Comparison of ENCODE assay signal across 16 cellular contexts in genomic region chr13:107873908-107874307, GRCh38.
DNase-seq lines count a peak whose midpoint lies in the region; ATAC-seq and TF ChIP-seq lines count a peak whose summit lies in the region.
"Had no signal": no experiment of that assay in that cellular context is flagged by ENCODE, and none has a peak within 500 bp of the region (broad histone marks: within the 10 kb centered on the region; RNA-seq: fewer than 3 reads in every experiment).

No MANE protein-coding gene starts in this region.

- H3K18ac ChIP-seq in IMR-90 (ENCODE audit: low read depth, low read length) = peak overlapping the region; percentile 15; the same call in 1 of the 2 replicates

- no peak overlapping the region for H4K8ac ChIP-seq in IMR-90 (ENCODE audit: low read depth in 2 of 2, low read length in 2 of 2)

- WGBS in IMR-90 (ENCODE audit: extremely low coverage in 2 of 2, insufficient read length in 1 of 2), 2 experiments = no CpG with 5 or more reads among the region's 5 CpGs

- in situ Hi-C loops in IMR-90 (cut with MboI; ENCODE audit: low sequenced_read_pairs) = no loop called here

- no TSS peak for BruUV-seq in IMR-90 (replicated peaks; lab: Mats Ljungman, UMichigan)

- peak overlapping the region; percentile 65 for H2AK9ac ChIP-seq in IMR-90 (replicated peaks; ENCODE audit: low read depth, low read length, poor library complexity)

- H3K79me1 ChIP-seq in IMR-90 (ENCODE audit: low read depth in 1 of 2, low read length in 2 of 2) = peaks cover 3 to 15% of the 10 kb centered on the region in 2 experiments; a peak in 3 of 4 replicates

- no peak for TF ChIP-seq RAD21 in IMR-90 (IDR thresholded peaks at IDR 0.05; ENCODE audit: low read length)

- no peak overlapping the region for H2BK120ac ChIP-seq in IMR-90 (ENCODE audit: low read depth, low read length)

- no peak overlapping the region for H3K4me2 ChIP-seq in IMR-90 (ENCODE audit: low read depth, low read length)
- H3K4me2 ChIP-seq: BLaER1 treated with 17β-estradiol and CSF1 and Interleukin-3, amounts not matched to agents 10 nM and 100 nM had no signal

- H3K9ac ChIP-seq in IMR-90 (ENCODE audit: low read depth, low read length) = no peak overlapping the region
- H3K9ac ChIP-seq: BLaER1 treated with 17β-estradiol and CSF1 and Interleukin-3, amounts not matched to agents 10 nM and 100 nM had no signal

- H3K4ac ChIP-seq in IMR-90 (ENCODE audit: low read depth, low read length) = peak overlapping the region; percentile 44; the same call in 1 of the 2 replicates

- H3K27ac ChIP-seq in IMR-90 (ENCODE audit: insufficient read depth, low read length) = no peak overlapping the region
- H3K27ac ChIP-seq: 22Rv1; BLaER1 treated with 17β-estradiol and CSF1 and Interleukin-3, amounts not matched to agents 10 nM and 100 nM had no signal

- no peak overlapping the region for H2BK5ac ChIP-seq in IMR-90 (ENCODE audit: low read depth, low read length, poor library complexity, severe bottlenecking)

- no peaks in the 10 kb centered on the region for H4K20me1 ChIP-seq in IMR-90 (ENCODE audit: insufficient read depth, low read length)
- H4K20me1 ChIP-seq: BLaER1 treated with 17β-estradiol and CSF1 and Interleukin-3, amounts not matched to agents 10 nM and 100 nM had no signal

- H3K4me1 ChIP-seq in BE2C (0 out of 2 replicates have a peak, but pooled peaks cover 6% of the 10 kb centered on the region), IMR-90 (ENCODE audit: control insufficient read depth, insufficient read depth, low read length) (peaks cover 2% of the 10 kb centered on the region)
- H3K4me1 ChIP-seq: BLaER1 treated with 17β-estradiol and CSF1 and Interleukin-3, amounts not matched to agents 10 nM and 100 nM had no signal

- no peak for TF ChIP-seq POLR2A in IMR-90 (IDR thresholded peaks at IDR 0.05; ENCODE audit: low read depth, low read length)

- CTCF ChIA-PET in IMR-90 (lab: Yijun Ruan, JAX) = no interaction called here

- intact Hi-C loops in IMR-90 (cut with micrococcal nuclease) = no loop called here

- H3K9me1 ChIP-seq in IMR-90 (ENCODE audit: insufficient read depth, low read length) = no peaks in the 10 kb centered on the region; the same call in 1 of the 2 replicates

- H2BK15ac ChIP-seq in IMR-90 (ENCODE audit: low read depth, low read length) = no peak overlapping the region

- H3K23ac ChIP-seq in IMR-90 (ENCODE audit: low read depth, low read length) = peak overlapping the region; percentile 71; the same call in 1 of the 2 replicates

- dilution Hi-C loops in IMR-90 (cut with HindIII; ENCODE audit: low sequenced_read_pairs, unreplicated experiment) = no loop called here

- no peak overlapping the region for H2AFZ ChIP-seq in IMR-90 (replicated peaks; ENCODE audit: low read length, poor library complexity)

- no peak overlapping the region for H3K14ac ChIP-seq in IMR-90 (replicated peaks; ENCODE audit: low read depth, low read length)

- ATAC-seq in IMR-90 (ENCODE audit: low read depth) = peak; percentile 78
- peak; percentile 47; the same call in 1 of the 3 replicates for ATAC-seq in SK-N-SH treated with all-trans-retinoic acid at 6 μM for 48 hours
- ATAC-seq in HG03196 (IDR thresholded peaks at IDR 0.05; ENCODE audit: unreplicated experiment) = no peak
- ATAC-seq in HG02571 (IDR thresholded peaks at IDR 0.05; ENCODE audit: unreplicated experiment) = no peak
- no peak for ATAC-seq in GM18520 (IDR thresholded peaks at IDR 0.05; ENCODE audit: unreplicated experiment)
- ATAC-seq: HCT116 had no signal

- H2AK5ac ChIP-seq in IMR-90 (ENCODE audit: low read depth, low read length) = no peak overlapping the region

- H3K36me3 ChIP-seq in BE2C (no peaks in the 10 kb centered on the region), IMR-90 (ENCODE audit: control insufficient read depth, insufficient read depth, low read length) (no peaks in the 10 kb centered on the region)
- H3K36me3 ChIP-seq: BLaER1 treated with 17β-estradiol and CSF1 and Interleukin-3, amounts not matched to agents 10 nM and 100 nM had no signal

- POLR2A ChIA-PET in IMR-90 (lab: Charles Lee; ENCODE audit: unreplicated experiment) = no interaction called here

- H3K27me3 ChIP-seq in BE2C (no peaks in the 10 kb centered on the region), IMR-90 (ENCODE audit: control insufficient read depth, insufficient read depth, low read length) (no peaks in the 10 kb centered on the region)
- H3K27me3 ChIP-seq: BLaER1 treated with 17β-estradiol and CSF1 and Interleukin-3, amounts not matched to agents 10 nM and 100 nM had no signal

- H3K4me3 ChIP-seq in BE2C (ENCODE audit: low read depth, low read length) (no peak overlapping the region), IMR-90 (ENCODE audit: insufficient read depth, low read depth, low read length) (no peak overlapping the region)
- H3K4me3 ChIP-seq: BLaER1 treated with 17β-estradiol and CSF1 and Interleukin-3, amounts not matched to agents 10 nM and 100 nM had no signal

- H3K9me3 ChIP-seq in BE2C (no peaks in the 10 kb centered on the region), IMR-90 (ENCODE audit: control insufficient read depth, insufficient read depth, low read length) (no peaks in the 10 kb centered on the region)
- H3K9me3 ChIP-seq: BLaER1 treated with 17β-estradiol and CSF1 and Interleukin-3, amounts not matched to agents 10 nM and 100 nM had no signal

- TF ChIP-seq CTCF in BE2C (IDR thresholded peaks at IDR 0.05; ENCODE audit: low read depth, low read length) (peak; percentile 4; the same call in 1 of the 2 replicates), IMR-90 (conservative IDR thresholded peaks at IDR 0.05; ENCODE audit: low read depth, low read length) (no peak)

- peak overlapping the region; percentile 50; the same call in 1 of the 2 replicates for H2BK20ac ChIP-seq in IMR-90 (ENCODE audit: low read depth, low read length)

- H3K56ac ChIP-seq in IMR-90 (ENCODE audit: extremely low read depth, insufficient read depth, low read length) = no peak overlapping the region

- no peak overlapping the region for H4K91ac ChIP-seq in IMR-90 (ENCODE audit: insufficient read depth, low read depth, low read length)

- DNase-seq in BE2C (peak; percentile 44), IMR-90 (no peak), retina (peak; percentile 7)
- DNase-seq: CD4-positive, alpha-beta T cell; CD8-positive, alpha-beta memory T cell; DMS53; DMS79 treated with DMSO at 0.1 percent for 48 hours; GF-D8; H9 had no signal

- H4K5ac ChIP-seq in IMR-90 (ENCODE audit: low read depth, low read length) = no peak overlapping the region

TF ChIP-seq in IMR-90, 13 proteins besides CTCF, POLR2A, EP300 and RAD21 (continues in another document):
- TF ChIP-seq MXI1 (IDR thresholded peaks at IDR 0.05; ENCODE audit: borderline replicate concordance, low read depth, low read length) (no peak), NFE2L2 (IDR thresholded peaks at IDR 0.05; ENCODE audit: low read depth, low read length) (no peak), CHD1 (IDR thresholded peaks at IDR 0.05; ENCODE audit: low read depth, low read length) (no peak), RCOR1 (IDR thresholded peaks at IDR 0.05; ENCODE audit: insufficient replicate concordance, low read length) (no peak), SMC3 (IDR thresholded peaks at IDR 0.05; ENCODE audit: low read depth, low read length) (no peak), BHLHE40 (IDR thresholded peaks at IDR 0.05; ENCODE audit: low read depth, low read length) (no peak), RFX5 (IDR thresholded peaks at IDR 0.05; ENCODE audit: low read depth, low read length) (no peak), MAFK (IDR thresholded peaks at IDR 0.05; ENCODE audit: low read depth, low read length) (no peak), FOS (IDR thresholded peaks at IDR 0.05; ENCODE audit: low read depth, low read length) (no peak), ELK1 (IDR thresholded peaks at IDR 0.05; ENCODE audit: borderline replicate concordance, low read depth, low read length) (no peak)

TF ChIP-seq in SK-N-SH treated with all-trans-retinoic acid at 6 μM for 48 hours, 23 proteins besides CTCF, POLR2A, EP300 and RAD21 (continues in another document):
- no peak for TF ChIP-seq CSRNP3 (CRISPR knock-in tag; IDR thresholded peaks at IDR 0.05)
- no peak for TF ChIP-seq CREB5 (CRISPR knock-in tag; IDR thresholded peaks at IDR 0.05; ENCODE audit: low read depth)
- no peak for TF ChIP-seq TOX (CRISPR knock-in tag; IDR thresholded peaks at IDR 0.05; ENCODE audit: borderline replicate concordance)
- no peak for TF ChIP-seq PPARA (CRISPR knock-in tag; IDR thresholded peaks at IDR 0.05; ENCODE audit: borderline replicate concordance)
- no peak for TF ChIP-seq ESRRG (CRISPR knock-in tag; IDR thresholded peaks at IDR 0.05)
- TF ChIP-seq ZFP3 (CRISPR knock-in tag; IDR thresholded peaks at IDR 0.05) = no peak
- no peak for TF ChIP-seq OSR1 (CRISPR knock-in tag; IDR thresholded peaks at IDR 0.05)
- no peak for TF ChIP-seq GLIS3 (CRISPR knock-in tag; IDR thresholded peaks at IDR 0.05)
- TF ChIP-seq ZNF565 (CRISPR knock-in tag; conservative IDR thresholded peaks at IDR 0.05; ENCODE audit: low read depth) = no peak
- TF ChIP-seq ZFP30 (CRISPR knock-in tag; IDR thresholded peaks at IDR 0.05) = no peak

Comparison
In these comparisons a context has a peak if more than half of its experiments do, and no peak if none do; other contexts are left out.
1. ATAC-seq: peak in IMR-90 (single experiment) and SK-N-SH treated with all-trans-retinoic acid at 6 μM for 48 hours (single experiment); none in HG03196 (single experiment), HG02571 (single experiment) and GM18520 (single experiment).